8 cellular contexts compared by ENCODE assay signal in the genomic region with DNA sequence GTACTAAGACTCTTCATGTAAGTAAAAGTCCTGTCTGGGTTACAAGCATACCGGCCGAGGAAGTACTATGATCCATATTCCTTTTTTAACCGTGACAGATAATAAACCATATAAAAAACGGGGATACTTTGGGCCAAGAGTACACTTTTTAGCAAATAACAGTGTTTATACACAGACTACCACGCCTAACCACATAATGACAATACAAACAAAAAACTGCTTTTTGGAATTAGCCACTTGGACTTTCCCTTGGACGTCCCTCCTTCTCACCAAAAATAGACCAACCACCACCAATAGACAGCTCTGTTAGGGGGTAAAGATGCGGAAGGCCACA. TPM values are rescaled to one million over a fixed set of nuclear protein-coding genes. Genes with fewer than 3 reads are reported as not detected.
A peak's percentile ranks its signal among the peaks of the same experiment; 100 is the strongest.
DNase-seq lines count a peak whose midpoint lies in the region; ATAC-seq, FAIRE-seq and TF ChIP-seq lines count a peak whose summit lies in the region.

No MANE protein-coding gene starts in this region.

- H3K18ac ChIP-seq in H1 (ENCODE audit: extremely low read depth, low read length): no peak overlapping the region

- no peak overlapping the region for H2BK12ac ChIP-seq in H1 (ENCODE audit: low read depth, low read length)

- no peak overlapping the region for H3K56ac ChIP-seq in H1 (replicated peaks; ENCODE audit: insufficient read length, low read depth, low read length)

- peaks cover 1 to 8% of the 10 kb centered on the region in 2 donors for H3K36me3 Mint-ChIP-seq in CD14-positive monocyte
- H3K36me3 Mint-ChIP-seq in neural progenitor cell: no peaks in the 10 kb centered on the region

- H3K9ac ChIP-seq in MM.1S (ENCODE audit: low read length): peak overlapping the region; percentile 76
- no peak overlapping the region for H3K9ac ChIP-seq in H1 (replicated peaks in 1 of 4; ENCODE audit: extremely low read depth in 1 of 4, low read depth in 3 of 4, low read length in 3 of 4)
- peak overlapping the region; percentile 40 for H3K9ac ChIP-seq in neural progenitor cell

- H3K4me1 Mint-ChIP-seq in CD14-positive monocyte (peaks cover 35% of the 10 kb centered on the region), neural progenitor cell (peaks cover 13% of the 10 kb centered on the region)

- peaks cover 8% of the 10 kb centered on the region; the same call in 1 of the 2 replicates for H3F3A ChIP-seq in MM.1S (ENCODE audit: insufficient read depth, low read length)
- peaks cover 11% of the 10 kb centered on the region for H3F3A ChIP-seq in neural progenitor cell (ENCODE audit: low read depth)

- no peak overlapping the region for H2BK5ac ChIP-seq in H1 (ENCODE audit: low read depth, low read length)

- no peak for TF ChIP-seq EP300 in H1 (IDR thresholded peaks at IDR 0.05; ENCODE audit: borderline replicate concordance in 1 of 2, low read depth in 2 of 2, low read length in 2 of 2)

- intact Hi-C loops in CD14-positive monocyte (cut with micrococcal nuclease): no loop called here

- 40% methylated on average over 7 of the region's 7 CpGs; no CpG with 5 or more reads in 1 of the 2 experiments for WGBS in H1 (ENCODE audit: extremely low coverage in 1 of 2, insufficient coverage in 1 of 2, insufficient read length in 1 of 2, insufficient replicate concordance in 2 of 2, low coverage in 1 of 2, low lambda C conversion rate in 2 of 2, missing lambda C conversion rate in 1 of 2), 2 experiments

- H3K9me2 ChIP-seq in MM.1S (replicated peaks; ENCODE audit: insufficient read depth, low read length): no peaks in the 10 kb centered on the region

- POLR2A ChIA-PET in H1 (lab: Charles Lee; ENCODE audit: partially characterized antibody): no interaction called here

- H4K8ac ChIP-seq in H1 (ENCODE audit: extremely low read depth, insufficient read depth, low read length): no peak overlapping the region

- no peak for TF ChIP-seq CTCF in CD14-positive monocyte (IDR thresholded peaks at IDR 0.05)
- TF ChIP-seq CTCF in MM.1S (IDR thresholded peaks at IDR 0.05; ENCODE audit: low read length): no peak
- no peak for TF ChIP-seq CTCF in H1 (IDR thresholded peaks at IDR 0.05; ENCODE audit: control extremely low read depth in 1 of 3, insufficient read depth in 1 of 3, low read depth in 1 of 3, low read length in 3 of 3)
- no peak for TF ChIP-seq CTCF in neural progenitor cell (IDR thresholded peaks at IDR 0.05)

- H2AFZ ChIP-seq in MM.1S (ENCODE audit: low read length): peak overlapping the region; percentile 94
- no peak overlapping the region for H2AFZ ChIP-seq in H1 (ENCODE audit: low read length)
- peak overlapping the region; percentile 99 for H2AFZ ChIP-seq in neural progenitor cell (replicated peaks)

- FAIRE-seq in H1 (lab: Jason Lieb, UNC): no peak

- CTCF ChIA-PET in H1 (lab: Charles Lee; ENCODE audit: partially characterized antibody): interaction anchor here (0.7 to 1.5 kb wide), 2 partner anchors 22 to 981 kb away, joined by 3 read pairs; no protein-coding TSS in a partner anchor

- H3K27ac Mint-ChIP-seq in CD14-positive monocyte (peak overlapping the region in 6 of 7 donors; percentile 88 to 98 (median 94)), neural progenitor cell (peak overlapping the region; percentile 7)

- no peak for ATAC-seq in GM21423 (IDR thresholded peaks at IDR 0.05; ENCODE audit: unreplicated experiment)

- H2AK5ac ChIP-seq in H1 (ENCODE audit: low read depth, low read length): no peak overlapping the region

- H3K4me2 ChIP-seq in MM.1S (ENCODE audit: low read depth, low read length): peak overlapping the region; percentile 60
- H3K4me2 ChIP-seq in H1 (ENCODE audit: insufficient read depth in 1 of 2, low read depth in 2 of 2, low read length in 2 of 2): peak overlapping the region; percentile 69 to 93
- H3K4me2 ChIP-seq in neural progenitor cell: peak overlapping the region; percentile 84

- H3K79me2 ChIP-seq in MM.1S (ENCODE audit: low read length) (peaks cover 55% of the 10 kb centered on the region), H1 (ENCODE audit: control insufficient read depth in 1 of 2, insufficient read depth in 2 of 2, low read length in 2 of 2) (peaks cover 0 to 10% of the 10 kb centered on the region in 2 experiments; a peak in 2 of 4 replicates), neural progenitor cell (ENCODE audit: low read depth) (peaks cover 31% of the 10 kb centered on the region)

- H3K23me2 ChIP-seq in H1 (ENCODE audit: low read depth, low read length): peaks cover 5% of the 10 kb centered on the region; the same call in 1 of the 2 replicates

- H3K9me3 Mint-ChIP-seq in CD14-positive monocyte: peaks cover 0 to 8% (median 2%) of the 10 kb centered on the region in 7 donors
- H3K9me3 Mint-ChIP-seq in neural progenitor cell: peaks cover 3% of the 10 kb centered on the region

- H2BK120ac ChIP-seq in H1 (replicated peaks; ENCODE audit: low read depth, low read length): no peak overlapping the region

- TF ChIP-seq POLR2A in H1 (IDR thresholded peaks at IDR 0.05; ENCODE audit: control extremely low read depth in 1 of 2, low read depth in 2 of 2, low read length in 2 of 2): no peak

- no peaks in the 10 kb centered on the region for H4K20me1 ChIP-seq in MM.1S (ENCODE audit: insufficient read depth, low read length)
- H4K20me1 ChIP-seq in H1 (replicated peaks in 1 of 2; ENCODE audit: control insufficient read depth in 1 of 2, insufficient read depth in 2 of 2, low read length in 2 of 2): peaks cover 0 to 2% of the 10 kb centered on the region in 2 experiments
- peaks cover 6% of the 10 kb centered on the region for H4K20me1 ChIP-seq in neural progenitor cell (ENCODE audit: low read depth)

- H3K27me3 ChIP-seq in MM.1S (replicated peaks; ENCODE audit: insufficient read depth, low read length) (no peaks in the 10 kb centered on the region), H1 (replicated peaks in 1 of 4; ENCODE audit: control insufficient read depth in 3 of 4, extremely low read depth in 1 of 4, insufficient read depth in 3 of 4, low read length in 3 of 4) (peaks cover 0 to 20% (median 12%) of the 10 kb centered on the region in 4 experiments; a peak in 4 of 7 replicates), neural progenitor cell (peaks cover 36% of the 10 kb centered on the region)

- no peak overlapping the region for H2BK20ac ChIP-seq in H1 (ENCODE audit: low read length)

- H3K4me1 ChIP-seq in MM.1S (ENCODE audit: low read length): peaks cover 21% of the 10 kb centered on the region
- H3K4me1 ChIP-seq in H1 (replicated peaks in 1 of 4; ENCODE audit: control insufficient read depth in 3 of 4, insufficient read depth in 4 of 4, low read length in 3 of 4): 0 out of 7 replicates have a peak, but pooled peaks cover 0 to 2% (median 0%) of the 10 kb centered on the region in 4 experiments
- H3K4me1 ChIP-seq in neural progenitor cell: peaks cover 11% of the 10 kb centered on the region

- H3K36me3 ChIP-seq in MM.1S (replicated peaks; ENCODE audit: insufficient read depth, low read length) (no peaks in the 10 kb centered on the region), H1 (ENCODE audit: control insufficient read depth in 2 of 4, insufficient read depth in 4 of 4, low read length in 3 of 4) (no peaks in the 10 kb centered on the region), neural progenitor cell (no peaks in the 10 kb centered on the region)

- peak overlapping the region; percentile 92 for H3K4me3 ChIP-seq in MM.1S (ENCODE audit: low read length)
- peak overlapping the region; percentile 77 to 93 (median 89) for H3K4me3 ChIP-seq in H1 (ENCODE audit: extremely low read depth in 1 of 4, insufficient read depth in 2 of 4, low read depth in 3 of 4, low read length in 4 of 4)
- H3K4me3 ChIP-seq in neural progenitor cell: peak overlapping the region; percentile 95

- DNase-seq in CD14-positive monocyte (ENCODE audit: low spot score) (no peak), MM.1S (no peak), H1 (ENCODE audit: low read depth in 1 of 2, low spot score in 2 of 2) (no peak), neural progenitor cell (ENCODE audit: low spot score) (no peak), DMS79 treated with DMSO at 0.1 percent for 48 hours (lab: John Stamatoyannopoulos, UW) (no peak), KG1 (lab: John Stamatoyannopoulos, UW) (no peak), DMS53 treated with DMSO at 0.1 percent for 48 hours (lab: John Stamatoyannopoulos, UW; ENCODE audit: unreplicated experiment) (no peak)

- H2BK15ac ChIP-seq in H1 (ENCODE audit: low read length): no peak overlapping the region

- peaks cover 2 to 6% (median 5%) of the 10 kb centered on the region in 3 donors for H3K27me3 Mint-ChIP-seq in CD14-positive monocyte (ENCODE audit: low read depth in 3 of 3)
- H3K27me3 Mint-ChIP-seq in neural progenitor cell (ENCODE audit: insufficient read depth, low read depth): peaks cover 3% of the 10 kb centered on the region

- H4K91ac ChIP-seq in H1 (replicated peaks; ENCODE audit: insufficient read length, low read length): no peak overlapping the region

- H3K9me3 ChIP-seq in MM.1S (replicated peaks; ENCODE audit: insufficient read depth, low read length) (no peaks in the 10 kb centered on the region), H1 (ENCODE audit: insufficient read depth in 2 of 2, low read depth in 1 of 2, low read length in 1 of 2) (peaks cover 0 to 5% of the 10 kb centered on the region in 2 experiments; a peak in 1 of 4 replicates), neural progenitor cell (ENCODE audit: low read depth) (peaks cover 8% of the 10 kb centered on the region)

- H4K5ac ChIP-seq in H1 (ENCODE audit: insufficient read length, low read depth, low read length): no peak overlapping the region

- no peaks in the 10 kb centered on the region for H3K79me1 ChIP-seq in H1 (ENCODE audit: low read depth, low read length)

- H3K4me3 Mint-ChIP-seq in CD14-positive monocyte (peak overlapping the region; percentile 98 to 99), neural progenitor cell (peak overlapping the region; percentile 99)

- no peak for TF ChIP-seq RAD21 in H1 (IDR thresholded peaks at IDR 0.05 in 1 of 2, conservative IDR thresholded peaks at IDR 0.05 in 1 of 2; ENCODE audit: low read depth in 2 of 2, low read length in 2 of 2)

- peak overlapping the region; percentile 63; the same call in 1 of the 2 replicates for H3K27ac ChIP-seq in MM.1S (ENCODE audit: low read length)
- H3K27ac ChIP-seq in H1 (ENCODE audit: low read depth, low read length): no peak overlapping the region
- no peak overlapping the region for H3K27ac ChIP-seq in neural progenitor cell

- H3K14ac ChIP-seq in H1 (ENCODE audit: insufficient read length): no peak overlapping the region

- H3K4ac ChIP-seq in H1 (replicated peaks; ENCODE audit: insufficient read length, low read depth, low read length): no peak overlapping the region

- no peak overlapping the region for H3K23ac ChIP-seq in H1 (ENCODE audit: insufficient read length)

RNA-seq across cellular contexts. Expression of gene MINDY3, which starts 0.8 kb away (rescaled TPM):
- polyA plus RNA-seq in CD14-positive monocyte (1 to 10 TPM; 2.4 to 4.4 TPM), H1 (2011; rRNA removed) (3.0 and 4.6 TPM in 2 replicates)
- 13.1 and 13.6 TPM in 2 replicates for total RNA-seq in H1 (2021; fragmentation: NEBNext Ultra II Directional; extraction: Animal tissue kit (Norgen Biotek cat#: 25700))
- polyA plus RNA-seq in H1 (2011; cell fraction: cytosol; rRNA removed): 6.5 TPM
- polyA plus RNA-seq in H1 (2011; cell fraction: nucleus; rRNA removed): 4.3 TPM
- polyA plus RNA-seq in H1 (2012, experiment 1 of 2): 5.4 to 15.6 TPM (median 5.9 TPM) in 4 replicates
- 2.7 TPM for polyA plus RNA-seq in H1 (2012, experiment 2 of 2)
- 8.5 TPM for polyA plus RNA-seq in H1 (2013, experiment 1 of 2)
- 8.1 TPM for polyA plus RNA-seq in H1 (2013, experiment 2 of 2)
- polyA minus RNA-seq in H1 (2011; rRNA and poly(A)+ RNA removed): 3.9 and 7.1 TPM in 2 replicates
- polyA minus RNA-seq in H1 (2011; cell fraction: cytosol; rRNA and poly(A)+ RNA removed): 5.1 TPM
- 10.2 TPM for polyA minus RNA-seq in H1 (2011; cell fraction: nucleus; rRNA and poly(A)+ RNA removed)
- total RNA-seq in neural progenitor cell (ENCODE audit: low replicate concordance): 18.1 and 28.2 TPM in 2 replicates

Comparison
In these comparisons a context has a peak if more than half of its experiments do, and no peak if none do; other contexts are left out.
1. H3K9ac ChIP-seq: peak in MM.1S (single experiment) and neural progenitor cell (single experiment); none in H1 (0 of 4).
2. Peak in every context shown above with its lines, with median percentiles within 50 percentile points of each other: H3K4me2 ChIP-seq and H3K4me3 ChIP-seq.